In genomic region chr9:121676916-121677315, GRCh38 we compare ENCODE assay signal across 23 cellular contexts. TPM values are rescaled to one million over a fixed set of nuclear protein-coding genes. Genes with fewer than 3 reads are reported as not detected.
DNase-seq lines count a peak whose midpoint lies in the region; ATAC-seq and TF ChIP-seq lines count a peak whose summit lies in the region.
"Had no signal": no experiment of that assay in that cellular context is flagged by ENCODE, and none has a peak within 500 bp of the region (broad histone marks: within the 10 kb centered on the region; RNA-seq: fewer than 3 reads in every experiment).

No MANE protein-coding gene starts in this region.

- no peak overlapping the region for H3K4me3 ChIP-seq in AG10803 (ENCODE audit: low read length)
- no peak overlapping the region for H3K4me3 ChIP-seq in lower lobe of right lung
- no peak overlapping the region for H3K4me3 ChIP-seq in smooth muscle cell
- no peak overlapping the region for H3K4me3 ChIP-seq in tibial nerve
- H3K4me3 ChIP-seq: GM23248, HAP-1, PC-9 had no signal

- DNase-seq in Right ventricle myocardium inferior (ENCODE audit: missing footprints) (peak; percentile 50), cardiac septum (ENCODE audit: low spot score) (no peak), AG10803 (ENCODE audit: low read depth) (peak; percentile 14), lower lobe of right lung (peak; percentile 16), smooth muscle cell (lab: John Stamatoyannopoulos, UW; ENCODE audit: unreplicated experiment) (no peak), NCI-H2171 treated with DMSO at 0.1 percent for 48 hours (lab: John Stamatoyannopoulos, UW) (no peak), tibial nerve (ENCODE audit: low spot score in 2 of 2) (no peak)
- DNase-seq: BE2C, DMS 273 treated with DMSO at 0.1 percent for 48 hours, DMS79 treated with DMSO at 0.1 percent for 48 hours, GM23248, MV-4-11, NCI-H1105 treated with DMSO at 0.1 percent for 48 hours, NCI-H1694 treated with DMSO at 0.1 percent for 48 hours, NCI-H2081 treated with DMSO at 0.1 percent for 48 hours, NCI-H69, PC-9, RPMI8226, SIG-M5, T-cell had no signal

- H3K4me1 ChIP-seq in lower lobe of right lung (peaks cover 7% of the 10 kb centered on the region), smooth muscle cell (ENCODE audit: low read depth) (no peaks in the 10 kb centered on the region), tibial nerve (no peaks in the 10 kb centered on the region)
- H3K4me1 ChIP-seq: HAP-1 had no signal

- H4K20me1 ChIP-seq in smooth muscle cell (ENCODE audit: low read depth), result peaks cover 47% of the 10 kb centered on the region

- TF ChIP-seq CTCF in AG10803 (conservative IDR thresholded peaks at IDR 0.05; ENCODE audit: low read length) (no peak), lower lobe of right lung (IDR thresholded peaks at IDR 0.05) (no peak), smooth muscle cell (IDR thresholded peaks at IDR 0.05; ENCODE audit: borderline replicate concordance, insufficient read depth, poor library complexity, severe bottlenecking) (no peak), tibial nerve (IDR thresholded peaks at IDR 0.05) (no peak)

- H3K9ac ChIP-seq in smooth muscle cell (ENCODE audit: low read depth), result no peak overlapping the region
- H3K9ac ChIP-seq: GM23248 had no signal

- TF ChIP-seq EP300 in tibial nerve (IDR thresholded peaks at IDR 0.05), result no peak

- H3K79me2 ChIP-seq in smooth muscle cell (ENCODE audit: low read depth), result peaks cover 36% of the 10 kb centered on the region

- H3K27me3 ChIP-seq in lower lobe of right lung (ENCODE audit: low read depth) (no peaks in the 10 kb centered on the region), smooth muscle cell (ENCODE audit: low read depth) (no peaks in the 10 kb centered on the region), tibial nerve (no peaks in the 10 kb centered on the region)
- H3K27me3 ChIP-seq: BE2C had no signal

- TF ChIP-seq POLR2A in tibial nerve (IDR thresholded peaks at IDR 0.05), result no peak

- ATAC-seq in Right ventricle myocardium inferior (no peak), lower lobe of right lung (no peak), HG03280 (IDR thresholded peaks at IDR 0.05; ENCODE audit: unreplicated experiment) (no peak)
- ATAC-seq: T-cell had no signal

- H3F3A ChIP-seq in smooth muscle cell (ENCODE audit: low read depth), result no peaks in the 10 kb centered on the region

- 58% methylated on average over 4 of the region's 4 CpGs for WGBS in smooth muscle cell (ENCODE audit: low lambda C conversion rate)
- 59 to 72% methylated on average over 4 of the region's 4 CpGs for WGBS in tibial nerve, 2 donors

- H3K36me3 ChIP-seq in lower lobe of right lung, result peaks cover 6% of the 10 kb centered on the region
- H3K36me3 ChIP-seq in smooth muscle cell (ENCODE audit: low read depth), result no peaks in the 10 kb centered on the region
- peaks cover 0 to 13% (median 0%) of the 10 kb centered on the region in 3 donors for H3K36me3 ChIP-seq in tibial nerve
- H3K36me3 ChIP-seq: BE2C had no signal

- H3K27ac ChIP-seq in lower lobe of right lung (no peak overlapping the region), smooth muscle cell (ENCODE audit: low read depth) (peak overlapping the region; percentile 2), tibial nerve (no peak overlapping the region)
- H3K27ac ChIP-seq: GM23248, PC-9 had no signal

- peak overlapping the region; percentile 26 for H3K4me2 ChIP-seq in smooth muscle cell
- H3K4me2 ChIP-seq: PC-9 had no signal

- H3K9me3 ChIP-seq in lower lobe of right lung (no peaks in the 10 kb centered on the region), smooth muscle cell (replicated peaks; ENCODE audit: low read depth) (no peaks in the 10 kb centered on the region), tibial nerve (no peaks in the 10 kb centered on the region)
- H3K9me3 ChIP-seq: BE2C, HAP-1 had no signal

- intact Hi-C loops in Right ventricle myocardium inferior (cut with DNase I) (no loop called here), cardiac septum (cut with DNase I) (no loop called here), lower lobe of right lung (cut with DNase I) (no loop called here)

- no peak overlapping the region for H2AFZ ChIP-seq in smooth muscle cell (ENCODE audit: low read depth)
- H2AFZ ChIP-seq: GM23248, PC-9 had no signal

RNA-seq across cellular contexts. Expression of gene DAB2IP, which starts 25.5 kb away (rescaled TPM):
- total RNA-seq in Right ventricle myocardium inferior (53.0 TPM), cardiac septum (60.3 TPM), lower lobe of right lung (54.1 TPM), smooth muscle cell (15.5 and 21.6 TPM in 2 replicates), tibial nerve (10 to 100 TPM; 35.2 to 56.4 (median 51.4) TPM)
- polyA plus RNA-seq in smooth muscle cell, result 10.4 and 14.0 TPM in 2 replicates
- polyA plus RNA-seq: IgD-negative memory B cell had no signal

Comparison
In these comparisons a context has a peak if more than half of its experiments do, and no peak if none do; other contexts are left out.
1. DNase-seq: peak in Right ventricle myocardium inferior (single experiment), AG10803 (single experiment) and lower lobe of right lung (single experiment); none in cardiac septum (single experiment), smooth muscle cell (single experiment), NCI-H2171 treated with DMSO at 0.1 percent for 48 hours (single experiment) and tibial nerve (0 of 2).